2 cellular contexts compared by ENCODE assay signal in the genomic region with DNA sequence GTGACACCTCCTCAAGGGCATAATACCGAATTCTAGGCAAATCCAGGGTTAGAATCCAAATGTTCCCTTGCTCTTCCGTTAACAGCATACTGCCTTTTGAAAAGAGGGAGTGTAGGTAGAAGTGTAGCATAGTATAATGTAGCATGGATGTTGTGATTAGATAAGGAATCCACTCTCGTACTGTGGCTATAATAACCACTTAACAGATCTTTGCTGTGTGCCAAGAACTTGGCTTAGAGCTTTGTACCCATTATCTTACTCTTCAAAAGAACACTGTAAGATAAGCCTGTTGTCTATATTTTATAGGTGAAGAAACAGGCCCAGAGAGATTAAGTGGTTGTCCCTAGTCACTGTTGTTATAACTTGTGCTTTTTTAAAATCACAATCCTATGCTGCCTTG.
A peak's percentile ranks its signal among the peaks of the same experiment; 100 is the strongest.
TF ChIP-seq lines count a peak whose summit lies in the region.

No MANE protein-coding gene starts in this region.

TF ChIP-seq in HepG2, 621 proteins besides CTCF, POLR2A, EP300 and RAD21:
- no peak for TF ChIP-seq ZBTB20 (CRISPR knock-in tag; IDR thresholded peaks at IDR 0.05; ENCODE audit: borderline replicate concordance, low read depth)
- TF ChIP-seq PHF8 (CRISPR knock-in tag; IDR thresholded peaks at IDR 0.05): no peak
- TF ChIP-seq ZNF367 (CRISPR knock-in tag; IDR thresholded peaks at IDR 0.05; ENCODE audit: borderline replicate concordance): no peak
- TF ChIP-seq THAP11 (CRISPR knock-in tag; IDR thresholded peaks at IDR 0.05): no peak
- TF ChIP-seq, protein P1, sequence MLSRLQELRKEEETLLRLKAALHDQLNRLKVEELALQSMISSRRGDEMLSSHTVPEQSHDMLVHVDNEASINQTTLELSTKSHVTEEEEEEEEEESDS (CRISPR knock-in tag; IDR thresholded peaks at IDR 0.05; ENCODE audit: borderline replicate concordance): no peak
- TF ChIP-seq, protein P2, sequence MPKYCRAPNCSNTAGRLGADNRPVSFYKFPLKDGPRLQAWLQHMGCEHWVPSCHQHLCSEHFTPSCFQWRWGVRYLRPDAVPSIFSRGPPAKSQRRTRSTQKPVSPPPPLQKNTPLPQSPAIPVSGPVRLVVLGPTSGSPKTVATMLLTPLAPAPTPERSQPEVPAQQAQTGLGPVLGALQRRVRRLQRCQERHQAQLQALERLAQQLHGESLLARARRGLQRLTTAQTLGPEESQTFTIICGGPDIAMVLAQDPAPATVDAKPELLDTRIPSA (CRISPR knock-in tag; IDR thresholded peaks at IDR 0.05; ENCODE audit: borderline replicate concordance): no peak

TF ChIP-seq in K562, 482 proteins besides CTCF, POLR2A, EP300 and RAD21:
- TF ChIP-seq GABPB2 (CRISPR knock-in tag; conservative IDR thresholded peaks at IDR 0.05) (no peak), CBFA2T2 (conservative IDR thresholded peaks at IDR 0.05) (0 out of 2 replicates have a peak, but pooled peaks have one; percentile 34), PML (IDR thresholded peaks at IDR 0.05; ENCODE audit: low read length) (0 out of 2 replicates have a peak, but pooled peaks have one; percentile 24), SMAD3 (CRISPR knock-in tag; conservative IDR thresholded peaks at IDR 0.05) (no peak), ZNF316 (IDR thresholded peaks at IDR 0.05) (no peak), CCNT2 (IDR thresholded peaks at IDR 0.05; ENCODE audit: borderline replicate concordance, extremely low read depth, insufficient read length, low read depth, low read length) (peak; percentile 66), CBFA2T3 (IDR thresholded peaks at IDR 0.05) (peak; percentile 76), MTA1 (IDR thresholded peaks at IDR 0.05; ENCODE audit: borderline replicate concordance) (peak; percentile 51; the same call in 1 of the 2 replicates), TEAD4 (IDR thresholded peaks at IDR 0.05; ENCODE audit: low read length) (peak; percentile 71), TEAD4 (CRISPR knock-in tag; IDR thresholded peaks at IDR 0.05; ENCODE audit: borderline replicate concordance) (no peak), ARID1B (IDR thresholded peaks at IDR 0.05) (peak; percentile 77), RCOR1 (IDR thresholded peaks at IDR 0.05; ENCODE audit: borderline replicate concordance in 1 of 2, low read depth in 2 of 2, low read length in 2 of 2) (peak in 1 of 2 experiments; percentile 56; a peak in 1 of 4 replicates), EGR1 (conservative IDR thresholded peaks at IDR 0.05) (no peak), TCF3 (CRISPR knock-in tag; IDR thresholded peaks at IDR 0.05) (0 out of 2 replicates have a peak, but pooled peaks have one; percentile 29), SOX6 (IDR thresholded peaks at IDR 0.05) (peak; percentile 88; the same call in 1 of the 2 replicates), XRCC5 (IDR thresholded peaks at IDR 0.05; ENCODE audit: low read depth, low read length) (no peak), DPF2 (IDR thresholded peaks at IDR 0.05) (peak; percentile 54; the same call in 1 of the 2 replicates), SMARCE1 (IDR thresholded peaks at IDR 0.05) (peak; percentile 71; the same call in 1 of the 2 replicates), SMARCA4 (IDR thresholded peaks at IDR 0.05) (peak; percentile 39; the same call in 1 of the 2 replicates), NFIC (IDR thresholded peaks at IDR 0.05) (peak; percentile 52), TAL1 (IDR thresholded peaks at IDR 0.05) (peak; percentile 50), HDAC1 (IDR thresholded peaks at IDR 0.05) (0 out of 4 replicates have a peak, but pooled peaks of 1 of the 2 experiments have one; percentile 37), POLR2AphosphoS5 (IDR thresholded peaks at IDR 0.05; ENCODE audit: control insufficient read depth, insufficient read depth, low read depth, low read length) (0 out of 2 replicates have a peak, but pooled peaks have one; percentile 24), KDM1A (IDR thresholded peaks at IDR 0.05) (peak in 1 of 2 experiments; percentile 31; a peak in 1 of 4 replicates), FOXM1 (IDR thresholded peaks at IDR 0.05; ENCODE audit: low read depth) (peak; percentile 39; the same call in 1 of the 2 replicates), FOXM1 (CRISPR knock-in tag; IDR thresholded peaks at IDR 0.05; ENCODE audit: low read depth) (no peak)
- TF ChIP-seq, protein P3, sequence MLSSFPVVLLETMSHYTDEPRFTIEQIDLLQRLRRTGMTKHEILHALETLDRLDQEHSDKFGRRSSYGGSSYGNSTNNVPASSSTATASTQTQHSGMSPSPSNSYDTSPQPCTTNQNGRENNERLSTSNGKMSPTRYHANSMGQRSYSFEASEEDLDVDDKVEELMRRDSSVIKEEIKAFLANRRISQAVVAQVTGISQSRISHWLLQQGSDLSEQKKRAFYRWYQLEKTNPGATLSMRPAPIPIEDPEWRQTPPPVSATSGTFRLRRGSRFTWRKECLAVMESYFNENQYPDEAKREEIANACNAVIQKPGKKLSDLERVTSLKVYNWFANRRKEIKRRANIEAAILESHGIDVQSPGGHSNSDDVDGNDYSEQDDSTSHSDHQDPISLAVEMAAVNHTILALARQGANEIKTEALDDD (IDR thresholded peaks at IDR 0.05): 0 out of 2 replicates have a peak, but pooled peaks have one; percentile 9
- TF ChIP-seq, protein P4, sequence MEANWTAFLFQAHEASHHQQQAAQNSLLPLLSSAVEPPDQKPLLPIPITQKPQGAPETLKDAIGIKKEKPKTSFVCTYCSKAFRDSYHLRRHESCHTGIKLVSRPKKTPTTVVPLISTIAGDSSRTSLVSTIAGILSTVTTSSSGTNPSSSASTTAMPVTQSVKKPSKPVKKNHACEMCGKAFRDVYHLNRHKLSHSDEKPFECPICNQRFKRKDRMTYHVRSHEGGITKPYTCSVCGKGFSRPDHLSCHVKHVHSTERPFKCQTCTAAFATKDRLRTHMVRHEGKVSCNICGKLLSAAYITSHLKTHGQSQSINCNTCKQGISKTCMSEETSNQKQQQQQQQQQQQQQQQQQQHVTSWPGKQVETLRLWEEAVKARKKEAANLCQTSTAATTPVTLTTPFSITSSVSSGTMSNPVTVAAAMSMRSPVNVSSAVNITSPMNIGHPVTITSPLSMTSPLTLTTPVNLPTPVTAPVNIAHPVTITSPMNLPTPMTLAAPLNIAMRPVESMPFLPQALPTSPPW (CRISPR knock-in tag; IDR thresholded peaks at IDR 0.05): peak; percentile 22; the same call in 1 of the 2 replicates
- TF ChIP-seq, protein P5, sequence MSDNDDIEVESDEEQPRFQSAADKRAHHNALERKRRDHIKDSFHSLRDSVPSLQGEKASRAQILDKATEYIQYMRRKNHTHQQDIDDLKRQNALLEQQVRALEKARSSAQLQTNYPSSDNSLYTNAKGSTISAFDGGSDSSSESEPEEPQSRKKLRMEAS (CRISPR knock-in tag; IDR thresholded peaks at IDR 0.05): no peak
- TF ChIP-seq, protein P6, sequence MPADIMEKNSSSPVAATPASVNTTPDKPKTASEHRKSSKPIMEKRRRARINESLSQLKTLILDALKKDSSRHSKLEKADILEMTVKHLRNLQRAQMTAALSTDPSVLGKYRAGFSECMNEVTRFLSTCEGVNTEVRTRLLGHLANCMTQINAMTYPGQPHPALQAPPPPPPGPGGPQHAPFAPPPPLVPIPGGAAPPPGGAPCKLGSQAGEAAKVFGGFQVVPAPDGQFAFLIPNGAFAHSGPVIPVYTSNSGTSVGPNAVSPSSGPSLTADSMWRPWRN (IDR thresholded peaks at IDR 0.05; ENCODE audit: low read depth): peak; percentile 44; the same call in 1 of the 2 replicates
- TF ChIP-seq, protein P7, sequence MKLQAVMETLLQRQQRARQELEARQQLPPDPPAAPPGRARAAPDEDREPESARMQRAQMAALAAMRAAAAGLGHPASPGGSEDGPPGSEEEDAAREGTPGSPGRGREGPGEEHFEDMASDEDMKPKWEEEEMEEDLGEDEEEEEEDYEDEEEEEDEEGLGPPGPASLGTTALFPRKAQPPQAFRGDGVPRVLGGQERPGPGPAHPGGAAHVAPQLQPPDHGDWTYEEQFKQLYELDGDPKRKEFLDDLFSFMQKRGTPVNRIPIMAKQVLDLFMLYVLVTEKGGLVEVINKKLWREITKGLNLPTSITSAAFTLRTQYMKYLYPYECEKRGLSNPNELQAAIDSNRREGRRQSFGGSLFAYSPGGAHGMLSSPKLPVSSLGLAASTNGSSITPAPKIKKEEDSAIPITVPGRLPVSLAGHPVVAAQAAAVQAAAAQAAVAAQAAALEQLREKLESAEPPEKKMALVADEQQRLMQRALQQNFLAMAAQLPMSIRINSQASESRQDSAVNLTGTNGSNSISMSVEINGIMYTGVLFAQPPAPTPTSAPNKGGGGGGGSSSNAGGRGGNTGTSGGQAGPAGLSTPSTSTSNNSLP (IDR thresholded peaks at IDR 0.05; ENCODE audit: borderline replicate concordance, low read depth, low read length): 0 out of 2 replicates have a peak, but pooled peaks have one; percentile 35
TF ChIP-seq in K562: peak in this region for 23.
